9 cellular contexts compared by ENCODE assay signal in the genomic region with DNA sequence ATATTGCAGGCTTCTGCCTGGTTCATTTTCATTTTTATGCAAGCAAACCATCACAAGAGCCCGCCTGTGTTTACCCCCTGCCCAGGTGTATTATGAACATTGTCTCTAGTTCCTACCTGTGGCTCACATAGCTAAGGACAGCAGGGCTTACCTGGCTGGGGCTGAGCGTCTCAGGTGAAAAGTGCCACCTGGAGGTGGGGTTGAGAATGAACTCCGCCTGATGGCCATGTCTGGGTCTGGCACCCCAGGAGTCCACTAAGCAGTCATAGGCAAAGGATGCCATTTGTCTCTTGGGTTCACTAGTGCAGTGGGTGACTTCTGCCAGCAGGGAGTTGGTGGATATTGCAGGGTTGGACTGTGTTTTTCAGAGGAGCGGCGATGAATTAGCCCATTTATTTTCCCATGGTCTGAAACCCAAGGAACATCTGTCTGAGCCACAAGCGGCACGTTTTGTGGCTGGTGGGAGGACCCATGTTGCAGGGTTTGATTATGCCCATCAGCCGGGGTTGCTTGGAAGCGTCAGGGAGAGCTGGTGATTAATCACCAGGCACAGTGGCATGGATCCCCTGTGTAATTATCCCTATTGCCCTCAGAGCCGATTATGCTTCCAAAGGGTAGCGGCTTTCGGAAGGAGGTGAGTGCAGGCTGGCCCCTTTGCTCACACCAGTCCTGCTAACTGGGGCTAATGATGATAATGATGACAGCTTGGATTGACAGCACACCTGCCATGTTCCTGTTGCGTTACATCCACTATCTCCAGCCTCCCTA.
DNase-seq lines count a peak whose midpoint lies in the region; ATAC-seq and TF ChIP-seq lines count a peak whose summit lies in the region.
"Had no signal": no experiment of that assay in that cellular context is flagged by ENCODE, and none has a peak within 500 bp of the region (broad histone marks: within the 10 kb centered on the region; RNA-seq: fewer than 3 reads in every experiment).

No MANE protein-coding gene starts in this region.

- no peak overlapping the region for H3K4me3 ChIP-seq in coronary artery

- H3K36me3 Mint-ChIP-seq in chondrocyte (ENCODE audit: low read depth): no peaks in the 10 kb centered on the region
- H3K36me3 Mint-ChIP-seq in progenitor cell of endocrine pancreas (ENCODE audit: insufficient read depth): no peaks in the 10 kb centered on the region

- peak; percentile 13 to 34 for DNase-seq in NCI-H187 (lab: John Stamatoyannopoulos, UW)
- no peak for DNase-seq in NCI-H187 treated with DMSO at 0.1 percent for 48 hours (lab: John Stamatoyannopoulos, UW)
- peak; percentile 85 for DNase-seq in NCI-H2227 (lab: John Stamatoyannopoulos, UW; ENCODE audit: unreplicated experiment)
- DNase-seq in chondrocyte (ENCODE audit: low spot score): no peak
- no peak for DNase-seq in progenitor cell of endocrine pancreas (ENCODE audit: low spot score, unreplicated experiment)
- no peak for DNase-seq in coronary artery (ENCODE audit: low spot score)
- no peak for DNase-seq in stimulated activated CD4-positive, alpha-beta T cell treated with anti-CD3 and anti-CD28 coated beads, Interleukin-4, amount 100 ng/mL, for 4 hours

- H3K27ac ChIP-seq in coronary artery: no peak overlapping the region

- H3K4me1 Mint-ChIP-seq in chondrocyte (ENCODE audit: low read depth) (peaks cover 13% of the 10 kb centered on the region), progenitor cell of endocrine pancreas (ENCODE audit: low read depth) (peaks cover 11% of the 10 kb centered on the region)

- H3K9me3 Mint-ChIP-seq in chondrocyte (ENCODE audit: low read depth) (no peaks in the 10 kb centered on the region), progenitor cell of endocrine pancreas (ENCODE audit: low read depth) (no peaks in the 10 kb centered on the region)
- H3K9me3 Mint-ChIP-seq: nephron had no signal

- H3K4me3 Mint-ChIP-seq in chondrocyte (ENCODE audit: unreplicated experiment) (no peak overlapping the region), progenitor cell of endocrine pancreas (ENCODE audit: low read depth) (no peak overlapping the region)
- H3K4me3 Mint-ChIP-seq: nephron had no signal

- TF ChIP-seq CTCF in chondrocyte (IDR thresholded peaks at IDR 0.05) (peak; percentile 41), progenitor cell of endocrine pancreas (IDR thresholded peaks at IDR 0.05; ENCODE audit: unreplicated experiment) (peak; percentile 56), coronary artery (IDR thresholded peaks at IDR 0.05) (no peak)

- no peak for ATAC-seq in GM18870 (IDR thresholded peaks at IDR 0.05; ENCODE audit: unreplicated experiment)

- H3K27ac Mint-ChIP-seq in chondrocyte (ENCODE audit: unreplicated experiment) (no peak overlapping the region), progenitor cell of endocrine pancreas (no peak overlapping the region)

- peaks cover 3% of the 10 kb centered on the region for H3K27me3 Mint-ChIP-seq in chondrocyte (ENCODE audit: low read depth)
- peaks cover 84% of the 10 kb centered on the region for H3K27me3 Mint-ChIP-seq in progenitor cell of endocrine pancreas

Comparison
In these comparisons a context has a peak if more than half of its experiments do, and no peak if none do; other contexts are left out.
1. DNase-seq: peak in NCI-H187 (2 of 2) and NCI-H2227 (single experiment); none in NCI-H187 treated with DMSO at 0.1 percent for 48 hours (single experiment), chondrocyte (single experiment), progenitor cell of endocrine pancreas (single experiment), coronary artery (single experiment) and stimulated activated CD4-positive, alpha-beta T cell treated with anti-CD3 and anti-CD28 coated beads, Interleukin-4, amount 100 ng/mL, for 4 hours (0 of 2).